Comparison of ENCODE assay signal across 10 cellular contexts in genomic region chr1:206554833-206555472, GRCh38. TPM values are rescaled to one million over a fixed set of nuclear protein-coding genes. Genes with fewer than 3 reads are reported as not detected.
DNase-seq lines count a peak whose midpoint lies in the region; ATAC-seq and TF ChIP-seq lines count a peak whose summit lies in the region.
"Had no signal": no experiment of that assay in that cellular context is flagged by ENCODE, and none has a peak within 500 bp of the region (broad histone marks: within the 10 kb centered on the region; RNA-seq: fewer than 3 reads in every experiment).

No MANE protein-coding gene starts in this region.

- no peaks in the 10 kb centered on the region for H3K9me2 ChIP-seq in MM.1S (replicated peaks; ENCODE audit: insufficient read depth, low read length)

- no peaks in the 10 kb centered on the region for H3K27me3 ChIP-seq in MM.1S (replicated peaks; ENCODE audit: insufficient read depth, low read length)
- no peaks in the 10 kb centered on the region for H3K27me3 ChIP-seq in body of pancreas
- no peaks in the 10 kb centered on the region for H3K27me3 ChIP-seq in sigmoid colon
- H3K27me3 ChIP-seq: upper lobe of left lung had no signal

- intact Hi-C loops in body of pancreas (cut with DNase I) = no loop called here
- intact Hi-C loops in sigmoid colon (cut with DNase I) = no loop called here

- H3K4me1 ChIP-seq in MM.1S (ENCODE audit: low read length) = peaks cover 32% of the 10 kb centered on the region
- peaks cover 55% of the 10 kb centered on the region for H3K4me1 ChIP-seq in body of pancreas
- H3K4me1 ChIP-seq in sigmoid colon = peaks cover 0 to 41% (median 27%) of the 10 kb centered on the region in 4 donors

- peaks cover 65% of the 10 kb centered on the region for H3K4me1 Mint-ChIP-seq in activated T-cell treated with anti-CD3 and anti-CD28 coated beads, Interleukin-2, amount 50 U/mL, for 4 hours (ENCODE audit: low read depth)

- DNase-seq in activated T-cell treated with anti-CD3 and anti-CD28 coated beads, Interleukin-2, amount 50 U/mL, for 4 hours = no peak
- no peak for DNase-seq in activated T-cell treated with anti-CD3 and anti-CD28 coated beads, Interleukin-2, amount 50 U/mL, for 48 hours
- DNase-seq in MM.1S = no peak
- no peak for DNase-seq in body of pancreas
- DNase-seq in sigmoid colon = no peak
- DNase-seq in activated effector memory CD4-positive, alpha-beta T cell treated with anti-CD3 and anti-CD28 coated beads, Interleukin-2, amount 50 U/mL, for 16 hours = no peak
- DNase-seq in GM19240 (ENCODE audit: insufficient read length, low spot score) = no peak
- no peak for DNase-seq in midbrain (lab: John Stamatoyannopoulos, UW)
- DNase-seq: activated effector memory CD4-positive, alpha-beta T cell treated with Interleukin-2 at 50 U/mL for 16 hours had no signal

- H3K4me3 ChIP-seq in MM.1S (ENCODE audit: low read length) (peak overlapping the region; percentile 94; the same call in 1 of the 2 replicates), body of pancreas (no peak overlapping the region), sigmoid colon (no peak overlapping the region)
- H3K4me3 ChIP-seq: upper lobe of left lung had no signal

- H3K9me3 ChIP-seq in MM.1S (replicated peaks; ENCODE audit: insufficient read depth, low read length) = no peaks in the 10 kb centered on the region
- H3K9me3 ChIP-seq in body of pancreas = no peaks in the 10 kb centered on the region
- H3K9me3 ChIP-seq in sigmoid colon = no peaks in the 10 kb centered on the region
- H3K9me3 ChIP-seq: upper lobe of left lung had no signal

- H3K27ac ChIP-seq in MM.1S (ENCODE audit: low read length) (peak overlapping the region; percentile 89), body of pancreas (peak overlapping the region in 3 of 4 donors; percentile 55 to 83 (median 65)), sigmoid colon (peak overlapping the region in 3 of 4 donors; percentile 68 to 78 (median 69))

- TF ChIP-seq POLR2A in body of pancreas (IDR thresholded peaks at IDR 0.05) = no peak
- no peak for TF ChIP-seq POLR2A in sigmoid colon (IDR thresholded peaks at IDR 0.05)

- H3K36me3 ChIP-seq in MM.1S (replicated peaks; ENCODE audit: insufficient read depth, low read length) = no peaks in the 10 kb centered on the region
- H3K36me3 ChIP-seq in body of pancreas (replicated peaks in 1 of 2; ENCODE audit: insufficient read depth in 1 of 2, low read depth in 2 of 2) = no peaks in the 10 kb centered on the region
- H3K36me3 ChIP-seq in sigmoid colon = no peaks in the 10 kb centered on the region
- H3K36me3 ChIP-seq: upper lobe of left lung had no signal

- H3K36me3 Mint-ChIP-seq in activated T-cell treated with anti-CD3 and anti-CD28 coated beads, Interleukin-2, amount 50 U/mL, for 4 hours (ENCODE audit: insufficient read depth) = peaks cover 7% of the 10 kb centered on the region

- peak overlapping the region; percentile 90 for H3K4me2 ChIP-seq in MM.1S (ENCODE audit: low read depth, low read length)

- 25 to 29% methylated on average over 1 of the region's 1 CpG for WGBS in body of pancreas, 2 donors
- WGBS in sigmoid colon, 2 donors = 87 to 92% methylated on average over 1 of the region's 1 CpG

- no peaks in the 10 kb centered on the region for H4K20me1 ChIP-seq in MM.1S (ENCODE audit: insufficient read depth, low read length)

- H3K79me2 ChIP-seq in MM.1S (ENCODE audit: low read length) = peaks cover 44% of the 10 kb centered on the region

- no peak for TF ChIP-seq EP300 in sigmoid colon (IDR thresholded peaks at IDR 0.05)

- TF ChIP-seq CTCF in MM.1S (IDR thresholded peaks at IDR 0.05; ENCODE audit: low read length) = no peak
- TF ChIP-seq CTCF in body of pancreas (IDR thresholded peaks at IDR 0.05) = no peak
- TF ChIP-seq CTCF in sigmoid colon (IDR thresholded peaks at IDR 0.05) = no peak

- no peaks in the 10 kb centered on the region for H3K27me3 Mint-ChIP-seq in activated T-cell treated with anti-CD3 and anti-CD28 coated beads, Interleukin-2, amount 50 U/mL, for 4 hours (ENCODE audit: low read depth)

- no peaks in the 10 kb centered on the region for H3K9me3 Mint-ChIP-seq in activated T-cell treated with anti-CD3 and anti-CD28 coated beads, Interleukin-2, amount 50 U/mL, for 4 hours

- peak overlapping the region; percentile 95; the same call in 1 of the 2 replicates for H3K9ac ChIP-seq in MM.1S (ENCODE audit: low read length)

- no peak for ATAC-seq in activated T-cell treated with anti-CD3 and anti-CD28 coated beads, Interleukin-2, amount 50 U/mL, for 4 hours
- ATAC-seq in body of pancreas = no peak

- H2AFZ ChIP-seq in MM.1S (ENCODE audit: low read length) = peak overlapping the region; percentile 61

- H3K4me3 Mint-ChIP-seq in activated T-cell treated with anti-CD3 and anti-CD28 coated beads, Interleukin-2, amount 50 U/mL, for 4 hours = peak overlapping the region; percentile 90

- H3F3A ChIP-seq in MM.1S (ENCODE audit: insufficient read depth, low read length) = peaks cover 51% of the 10 kb centered on the region

RNA-seq across cellular contexts. Expression of gene RASSF5, which starts 47.6 kb away (rescaled TPM):
- 100 to 1,000 TPM; 179 to 227 (median 216) TPM for total RNA-seq in activated T-cell treated with anti-CD3 and anti-CD28 coated beads, Interleukin-2, amount 50 U/mL, for 4 hours
- 10 to 100 TPM; 21.5 to 35.9 TPM for total RNA-seq in body of pancreas
- total RNA-seq in sigmoid colon = 1 to 10 TPM; 3.6 to 6.9 (median 4.8) TPM
- 10 to 100 TPM in 1 of 3 donors, 1 to 10 TPM in 2; 2.5 to 25.9 (median 4.2) TPM for polyA plus RNA-seq in sigmoid colon

RNA-seq across cellular contexts. Expression of gene EIF2D, which starts 57.3 kb away (rescaled TPM):
- total RNA-seq in activated T-cell treated with anti-CD3 and anti-CD28 coated beads, Interleukin-2, amount 50 U/mL, for 4 hours = 10 to 100 TPM; 40.8 to 49.0 (median 41.4) TPM
- total RNA-seq in body of pancreas (10 to 100 TPM; 25.9 to 55.4 TPM), sigmoid colon (10 to 100 TPM; 43.3 to 59.6 (median 54.8) TPM)
- polyA plus RNA-seq in sigmoid colon = 10 to 100 TPM; 27.0 to 41.7 (median 29.4) TPM

Comparison
In these comparisons a context has a peak if more than half of its experiments do, and no peak if none do; other contexts are left out.
1. RNA of gene RASSF5, which starts 47.6 kb away (total RNA-seq): 179 to 227 TPM in activated T-cell treated with anti-CD3 and anti-CD28 coated beads, Interleukin-2, amount 50 U/mL, for 4 hours; 21.5 to 35.9 TPM in body of pancreas and 3.6 to 6.9 TPM in sigmoid colon; every median in the first group is over 4 times any median in the second.
2. Peak in every context shown above with its lines, with median percentiles within 50 percentile points of each other: H3K27ac ChIP-seq.